8 cellular contexts compared by ENCODE assay signal in genomic region chr3:159922861-159923312, GRCh38.
DNase-seq lines count a peak whose midpoint lies in the region; ATAC-seq and TF ChIP-seq lines count a peak whose summit lies in the region.

No MANE protein-coding gene starts in this region.

- no peak overlapping the region for H3K27ac Mint-ChIP-seq in activated T-helper 1 cell treated with anti-CD3 and anti-CD28 coated beads, Interleukin-12 subunit alpha, Interleukin-12 subunit beta, Interleukin-2, Interleukin-4 antibody, amounts not matched to agents 30 ng/mL and 10 ng/mL and 1 ng/mL, durations not matched to agents 14 hours and 24 hours and 36 hours
- H3K27ac Mint-ChIP-seq in T-helper 2 cell treated with Interferon-gamma antibody and Interleukin-4, amounts not matched to agents 5 μg/mL and 100 μg/mL, for 36 hours = no peak overlapping the region

- H3K36me3 Mint-ChIP-seq in activated T-helper 1 cell treated with anti-CD3 and anti-CD28 coated beads, Interleukin-12 subunit alpha, Interleukin-12 subunit beta, Interleukin-2, Interleukin-4 antibody, amounts not matched to agents 30 ng/mL and 10 ng/mL and 1 ng/mL, durations not matched to agents 14 hours and 24 hours and 36 hours (ENCODE audit: low read depth) = no peaks in the 10 kb centered on the region
- no peaks in the 10 kb centered on the region for H3K36me3 Mint-ChIP-seq in T-helper 2 cell treated with Interferon-gamma antibody and Interleukin-4, amounts not matched to agents 5 μg/mL and 100 μg/mL, for 36 hours (ENCODE audit: low read depth)

- no peaks in the 10 kb centered on the region for H3K4me1 Mint-ChIP-seq in activated T-helper 1 cell treated with anti-CD3 and anti-CD28 coated beads, Interleukin-12 subunit alpha, Interleukin-12 subunit beta, Interleukin-2, Interleukin-4 antibody, amounts not matched to agents 30 ng/mL and 10 ng/mL and 1 ng/mL, durations not matched to agents 14 hours and 24 hours and 36 hours (ENCODE audit: low read depth)
- H3K4me1 Mint-ChIP-seq in T-helper 2 cell treated with Interferon-gamma antibody and Interleukin-4, amounts not matched to agents 5 μg/mL and 100 μg/mL, for 36 hours (ENCODE audit: low read depth) = no peaks in the 10 kb centered on the region

- no peaks in the 10 kb centered on the region for H3K9me3 Mint-ChIP-seq in activated T-helper 1 cell treated with anti-CD3 and anti-CD28 coated beads, Interleukin-12 subunit alpha, Interleukin-12 subunit beta, Interleukin-2, Interleukin-4 antibody, amounts not matched to agents 30 ng/mL and 10 ng/mL and 1 ng/mL, durations not matched to agents 14 hours and 24 hours and 36 hours
- H3K9me3 Mint-ChIP-seq in T-helper 2 cell treated with Interferon-gamma antibody and Interleukin-4, amounts not matched to agents 5 μg/mL and 100 μg/mL, for 36 hours = no peaks in the 10 kb centered on the region

- DNase-seq in cerebellar cortex (ENCODE audit: low spot score) (peak; percentile 42), SW 1271 (lab: John Stamatoyannopoulos, UW) (no peak), NCI-H187 treated with DMSO at 0.1 percent for 48 hours (lab: John Stamatoyannopoulos, UW) (no peak)
- no peak for DNase-seq in activated T-helper 1 cell treated with anti-CD3 and anti-CD28 coated beads, Interleukin-12 subunit alpha, Interleukin-12 subunit beta, Interleukin-2, Interleukin-4 antibody, amounts not matched to agents 30 ng/mL and 10 ng/mL and 1 ng/mL, durations not matched to agents 14 hours and 24 hours and 36 hours (ENCODE audit: low spot score)
- no peak for DNase-seq in T-helper 2 cell treated with Interferon-gamma antibody and Interleukin-4, amounts not matched to agents 5 μg/mL and 100 μg/mL, for 36 hours (ENCODE audit: low spot score)

- TF ChIP-seq POLR2A in GM18505 (IDR thresholded peaks at IDR 0.05; ENCODE audit: borderline replicate concordance, extremely low read depth, insufficient read depth, insufficient read length) = peak; percentile 43

- intact Hi-C loops in activated T-helper 1 cell treated with anti-CD3 and anti-CD28 coated beads, Interleukin-12 subunit alpha, Interleukin-12 subunit beta, Interleukin-2, Interleukin-4 antibody, amounts not matched to agents 30 ng/mL and 10 ng/mL and 1 ng/mL, durations not matched to agents 14 hours and 24 hours and 36 hours (cut with micrococcal nuclease) = no loop called here

- H3K27me3 Mint-ChIP-seq in activated T-helper 1 cell treated with anti-CD3 and anti-CD28 coated beads, Interleukin-12 subunit alpha, Interleukin-12 subunit beta, Interleukin-2, Interleukin-4 antibody, amounts not matched to agents 30 ng/mL and 10 ng/mL and 1 ng/mL, durations not matched to agents 14 hours and 24 hours and 36 hours (ENCODE audit: insufficient read depth) = peaks cover 18% of the 10 kb centered on the region
- H3K27me3 Mint-ChIP-seq in T-helper 2 cell treated with Interferon-gamma antibody and Interleukin-4, amounts not matched to agents 5 μg/mL and 100 μg/mL, for 36 hours (ENCODE audit: low read depth) = peaks cover 14% of the 10 kb centered on the region

- no peak overlapping the region for H3K4me3 Mint-ChIP-seq in activated T-helper 1 cell treated with anti-CD3 and anti-CD28 coated beads, Interleukin-12 subunit alpha, Interleukin-12 subunit beta, Interleukin-2, Interleukin-4 antibody, amounts not matched to agents 30 ng/mL and 10 ng/mL and 1 ng/mL, durations not matched to agents 14 hours and 24 hours and 36 hours
- no peak overlapping the region for H3K4me3 Mint-ChIP-seq in T-helper 2 cell treated with Interferon-gamma antibody and Interleukin-4, amounts not matched to agents 5 μg/mL and 100 μg/mL, for 36 hours

- ATAC-seq in GM18505 (IDR thresholded peaks at IDR 0.05; ENCODE audit: unreplicated experiment) (peak; percentile 93), GM21447 (IDR thresholded peaks at IDR 0.05; ENCODE audit: unreplicated experiment) (peak; percentile 94), HG03159 (IDR thresholded peaks at IDR 0.05; ENCODE audit: unreplicated experiment) (peak; percentile 91)
